In genomic region chr13:28117689-28118377, GRCh38 we compare ENCODE assay signal across 14 cellular contexts. TPM values are rescaled to one million over a fixed set of nuclear protein-coding genes. Genes with fewer than 3 reads are reported as not detected.
A peak's percentile ranks its signal among the peaks of the same experiment; 100 is the strongest.
DNase-seq lines count a peak whose midpoint lies in the region; ATAC-seq, FAIRE-seq and TF ChIP-seq lines count a peak whose summit lies in the region.
"Had no signal": no experiment of that assay in that cellular context is flagged by ENCODE, and none has a peak within 500 bp of the region (broad histone marks: within the 10 kb centered on the region; RNA-seq: fewer than 3 reads in every experiment).

No MANE protein-coding gene starts in this region.

- POLR2A ChIA-PET in K562 (lab: Yijun Ruan, JAX), result interaction anchor here (0.5 to 0.9 kb wide), 3 partner anchors 10 to 698 kb away, joined by 3 to 5 read pairs (median 3); no protein-coding TSS in a partner anchor

- H3K9ac ChIP-seq in K562 (ENCODE audit: insufficient read depth in 1 of 2, low read depth in 2 of 2, low read length in 2 of 2), result peak overlapping the region in 1 of 2 experiments; percentile 20; a peak in 1 of 4 replicates

- no peak overlapping the region for H3K4me3 ChIP-seq in K562
- H3K4me3 ChIP-seq: esophagus squamous epithelium had no signal

- peak; percentile 74 for ATAC-seq in K562
- ATAC-seq in left colon, result peak; percentile 73
- ATAC-seq in HG03108 (IDR thresholded peaks at IDR 0.05; ENCODE audit: unreplicated experiment), result no peak
- ATAC-seq: T-helper 17 cell had no signal

- intact Hi-C loops in K562 (cut with micrococcal nuclease), result no loop called here
- intact Hi-C loops in left colon (cut with DNase I, micrococcal nuclease), result no loop called here

- H3K27me3 ChIP-seq in K562 (ENCODE audit: control insufficient read depth in 2 of 2, insufficient read depth in 2 of 2, low read length in 2 of 2), result no peaks in the 10 kb centered on the region; a peak in 1 of 5 replicates

- WGBS in K562 (ENCODE audit: insufficient coverage, low coverage, missing lambda C conversion rate), result 13% methylated on average over 9 of the region's 9 CpGs

- no peaks in the 10 kb centered on the region for H3K79me2 ChIP-seq in K562 (ENCODE audit: control insufficient read depth, insufficient read depth, low read length)

- peak overlapping the region; percentile 93 for H2AFZ ChIP-seq in K562 (ENCODE audit: low read depth, low read length)

- DNase-seq in Daoy (ENCODE audit: low read depth) (peak; percentile 18), LoVo (ENCODE audit: low spot score) (peak; percentile 40), K562 (ENCODE audit: extremely low read depth in 1 of 4, low spot score in 3 of 4) (peak in 1 of 4 experiments; percentile 50), left colon (peak; percentile 41 to 66), SK-N-DZ (ENCODE audit: low spot score) (no peak)
- no peak for DNase-seq in stimulated activated CD4-positive, alpha-beta T cell treated with anti-CD3 and anti-CD28 coated beads, Interleukin-1b, Interleukin-23, amount 100 ng/mL, for 48 hours
- DNase-seq in activated CD4-positive, alpha-beta T cell treated with anti-CD3 and anti-CD28 coated beads for 48 hours, result no peak
- DNase-seq: activated CD4-positive, alpha-beta memory T cell treated with anti-CD3 and anti-CD28 coated beads, Interleukin-2, amount 10 ng/mL, durations not matched to agents 7 days and 5 days; activated naive CD4-positive, alpha-beta T cell treated with anti-CD3 and anti-CD28 coated beads for 36 hours; central memory CD4-positive, alpha-beta T cell; esophagus squamous epithelium; T-helper 17 cell had no signal

- peaks cover 0 to 7% of the 10 kb centered on the region in 2 experiments; a peak in 3 of 5 replicates for H3K4me1 ChIP-seq in K562 (replicated peaks in 1 of 2; ENCODE audit: control insufficient read depth in 2 of 2, insufficient read depth in 2 of 2, low read length in 2 of 2)
- H3K4me1 ChIP-seq: esophagus squamous epithelium had no signal

- in situ Hi-C loops in K562 (cut with MboI), result no loop called here

- TF ChIP-seq CTCF in K562 (IDR thresholded peaks at IDR 0.05 in 2 of 3, conservative IDR thresholded peaks at IDR 0.05 in 1 of 3; ENCODE audit: insufficient read depth in 2 of 3, low read depth in 1 of 3, low read length in 3 of 3), result no peak

- no peaks in the 10 kb centered on the region for H3K9me1 ChIP-seq in K562 (ENCODE audit: control insufficient read depth, insufficient read depth, low read length)

- H3K9me3 ChIP-seq in K562 (replicated peaks; ENCODE audit: control insufficient read depth, insufficient read depth, low read depth, low read length), result no peaks in the 10 kb centered on the region
- H3K9me3 ChIP-seq: esophagus squamous epithelium had no signal

- peak; percentile 48 for FAIRE-seq in K562 (lab: Jason Lieb, UNC)

- no TSS peak for BruUV-seq in K562 (replicated peaks; lab: Mats Ljungman, UMichigan)

- no peaks in the 10 kb centered on the region for H4K20me1 ChIP-seq in K562 (replicated peaks; ENCODE audit: control insufficient read depth, insufficient read depth, low read length)

- no peak for TF ChIP-seq RAD21 in K562 (CRISPR knock-in tag; conservative IDR thresholded peaks at IDR 0.05 in 1 of 2, IDR thresholded peaks at IDR 0.05 in 1 of 2)

- H3K27ac ChIP-seq in K562 (ENCODE audit: extremely low read depth, low read depth, low read length), result no peak overlapping the region
- H3K27ac ChIP-seq: C4-2B, esophagus squamous epithelium had no signal

- no peak overlapping the region; the same call in 1 of the 2 replicates for H3K4me2 ChIP-seq in K562 (ENCODE audit: insufficient read depth, low read length)

- no peak for TF ChIP-seq POLR2A in K562 (conservative IDR thresholded peaks at IDR 0.05)

- CTCF ChIA-PET in K562 (lab: Yijun Ruan, JAX; ENCODE audit: low intra/inter-chr PET ratio), result no interaction called here

- no peak for TF ChIP-seq EP300 in K562 (IDR thresholded peaks at IDR 0.05; ENCODE audit: low read length)

- H3K36me3 ChIP-seq in K562 (ENCODE audit: control insufficient read depth, insufficient read depth, low read length), result no peaks in the 10 kb centered on the region
- H3K36me3 ChIP-seq: esophagus squamous epithelium had no signal

TF ChIP-seq in K562, 482 proteins besides CTCF, POLR2A, EP300 and RAD21:
- peak; percentile 27; the same call in 1 of the 2 replicates for TF ChIP-seq L3MBTL2 (IDR thresholded peaks at IDR 0.05)
- peak; percentile 66 for TF ChIP-seq NFIC (IDR thresholded peaks at IDR 0.05)
- no peak for TF ChIP-seq HMBOX1 (IDR thresholded peaks at IDR 0.05)

RNA-seq across cellular contexts. Expression of gene FLT3, which starts 17.5 kb away (rescaled TPM):
- 1.0 and 1.8 TPM in 2 replicates for total RNA-seq in Daoy (2014; rRNA removed; shearing (Covaris generic))
- total RNA-seq in K562 (2011; cell fraction: chromatin; rRNA removed; ENCODE audit: low replicate concordance), result not detected in 2 replicates
- total RNA-seq in K562 (2011; cell fraction: nucleolus; rRNA removed), result not detected in 2 replicates
- not detected in 2 replicates for total RNA-seq in K562 (2011; cell fraction: nucleoplasm; rRNA removed)
- total RNA-seq in K562 (2014; rRNA removed) (not detected in 2 replicates), K562 (2014; rRNA removed; fragmentation: Illumina TruSeq; extraction: Trizol) (not detected in 2 replicates), K562 (2015; rRNA removed; fragmentation: Illumina TruSeq; extraction: Trizol) (not detected in 2 replicates), K562 (2021) (not detected in 2 replicates), left colon (under 1 TPM; 0.15 to 0.47 TPM)
- polyA plus RNA-seq in K562 (2011; rRNA removed) (not detected in 2 replicates), K562 (2014; fragmentation: Illumina TruSeq; extraction: Trizol) (not detected in 2 replicates), K562 (2014; fragmentation: Nextera tagmentation; extraction: Ambion mirVana) (not detected), K562 (2014; rRNA removed) (not detected in 2 replicates)
- polyA plus RNA-seq in K562 (2011; cell fraction: cytosol; rRNA removed), result not detected in 2 replicates
- not detected in 2 replicates for polyA plus RNA-seq in K562 (2011; cell fraction: nucleus; rRNA removed)
- not detected in 2 replicates for polyA plus RNA-seq in K562 (2012)
- polyA minus RNA-seq in K562 (2011; rRNA and poly(A)+ RNA removed), result not detected in 2 replicates
- not detected in 2 replicates for polyA minus RNA-seq in K562 (2011; cell fraction: cytosol; rRNA and poly(A)+ RNA removed)
- not detected in 2 replicates for polyA minus RNA-seq in K562 (2011; cell fraction: nucleus; rRNA and poly(A)+ RNA removed)
- polyA plus RNA-seq in SK-N-DZ (2014; cell fraction: cytosol; rRNA removed), result not detected in 2 replicates
- polyA plus RNA-seq in SK-N-DZ (2014; cell fraction: nucleus; rRNA removed), result not detected in 2 replicates
- total RNA-seq: activated CD4-positive, alpha-beta memory T cell treated with anti-CD3 and anti-CD28 coated beads, Interleukin-2, amount 10 ng/mL, durations not matched to agents 7 days and 5 days; activated naive CD4-positive, alpha-beta T cell treated with anti-CD3 and anti-CD28 coated beads for 36 hours had no signal

RNA-seq across cellular contexts. Expression of gene PAN3, which starts 20.5 kb away (rescaled TPM):
- total RNA-seq in Daoy (2014; rRNA removed; shearing (Covaris generic)), result 3.6 and 8.2 TPM in 2 replicates
- total RNA-seq in K562 (2011; cell fraction: chromatin; rRNA removed; ENCODE audit: low replicate concordance), result 33.0 and 65.7 TPM in 2 replicates
- total RNA-seq in K562 (2011; cell fraction: nucleolus; rRNA removed), result 13.7 and 18.9 TPM in 2 replicates
- total RNA-seq in K562 (2011; cell fraction: nucleoplasm; rRNA removed), result 28.7 and 32.1 TPM in 2 replicates
- total RNA-seq in K562 (2014; rRNA removed) (7.2 and 8.5 TPM in 2 replicates), K562 (2014; rRNA removed; fragmentation: Illumina TruSeq; extraction: Trizol) (12.1 and 14.2 TPM in 2 replicates), K562 (2015; rRNA removed; fragmentation: Illumina TruSeq; extraction: Trizol) (10.4 and 12.3 TPM in 2 replicates), K562 (2021) (17.0 and 19.9 TPM in 2 replicates), left colon (10 to 100 TPM; 30.7 to 37.0 TPM)
- polyA plus RNA-seq in K562 (2011; rRNA removed) (14.3 and 16.6 TPM in 2 replicates), K562 (2014; fragmentation: Illumina TruSeq; extraction: Trizol) (8.8 and 10.1 TPM in 2 replicates), K562 (2014; fragmentation: Nextera tagmentation; extraction: Ambion mirVana) (10 to 100 TPM in 1 of 2 experiments, 1 to 10 TPM in 1; 9.3 to 11.6 TPM), K562 (2014; rRNA removed) (7.8 and 8.3 TPM in 2 replicates)
- polyA plus RNA-seq in K562 (2011; cell fraction: cytosol; rRNA removed), result 5.3 and 8.3 TPM in 2 replicates
- polyA plus RNA-seq in K562 (2011; cell fraction: nucleus; rRNA removed), result 18.7 and 20.3 TPM in 2 replicates
- polyA plus RNA-seq in K562 (2012), result 7.8 and 8.0 TPM in 2 replicates
- polyA minus RNA-seq in K562 (2011; rRNA and poly(A)+ RNA removed), result 50.8 and 52.0 TPM in 2 replicates
- 13.2 and 17.2 TPM in 2 replicates for polyA minus RNA-seq in K562 (2011; cell fraction: cytosol; rRNA and poly(A)+ RNA removed)
- polyA minus RNA-seq in K562 (2011; cell fraction: nucleus; rRNA and poly(A)+ RNA removed), result 22.5 and 33.0 TPM in 2 replicates
- 7.0 and 9.2 TPM in 2 replicates for polyA plus RNA-seq in SK-N-DZ (2014; cell fraction: cytosol; rRNA removed)
- 11.8 and 22.0 TPM in 2 replicates for polyA plus RNA-seq in SK-N-DZ (2014; cell fraction: nucleus; rRNA removed)

Comparison
In these comparisons a context has a peak if more than half of its experiments do, and no peak if none do; other contexts are left out.
1. DNase-seq: peak in Daoy (single experiment), LoVo (single experiment) and left colon (2 of 2); none in stimulated activated CD4-positive, alpha-beta T cell treated with anti-CD3 and anti-CD28 coated beads, Interleukin-1b, Interleukin-23, amount 100 ng/mL, for 48 hours (single experiment), SK-N-DZ (single experiment) and activated CD4-positive, alpha-beta T cell treated with anti-CD3 and anti-CD28 coated beads for 48 hours (single experiment).